Comparison of ENCODE assay signal across 12 cellular contexts in genomic region chr9:3848445-3849114, GRCh38.
DNase-seq lines count a peak whose midpoint lies in the region; ATAC-seq, FAIRE-seq and TF ChIP-seq lines count a peak whose summit lies in the region.
"Had no signal": no experiment of that assay in that cellular context is flagged by ENCODE, and none has a peak within 500 bp of the region (broad histone marks: within the 10 kb centered on the region; RNA-seq: fewer than 3 reads in every experiment).

No MANE protein-coding gene starts in this region.

- H3K4me1 ChIP-seq in OCI-LY1 (ENCODE audit: insufficient read depth, low read length, severe bottlenecking) = no peaks in the 10 kb centered on the region
- H3K4me1 ChIP-seq: transverse colon had no signal

- no peaks in the 10 kb centered on the region for H3F3A ChIP-seq in OCI-LY1 (ENCODE audit: insufficient read depth, low read length)

- FAIRE-seq in H54 (lab: Jason Lieb, UNC) = peak; percentile 97

- TF ChIP-seq POLR2A in H54 (IDR thresholded peaks at IDR 0.05; ENCODE audit: low read depth, low read length) = no peak

- CTCF ChIA-PET in activated CD4-positive, alpha-beta T cell treated with anti-CD3 and anti-CD28 coated beads, Interleukin-2, amount 10 ng/mL, durations not matched to agents 7 days and 5 days (lab: Charles Lee) = interaction anchor here (0.6 kb wide), 1 partner anchor 134 kb away, joined by 4 read pairs; no protein-coding TSS in a partner anchor

- H3K4me3 Mint-ChIP-seq in osteocyte (ENCODE audit: unreplicated experiment) = no peak overlapping the region
- no peak overlapping the region for H3K4me3 Mint-ChIP-seq in activated CD4-positive, alpha-beta T cell treated with anti-CD3 and anti-CD28 coated beads, Interleukin-2, amount 10 ng/mL, durations not matched to agents 7 days and 5 days

- no peak overlapping the region for H3K9ac ChIP-seq in OCI-LY1 (ENCODE audit: low read length)

- H3K27ac Mint-ChIP-seq in osteocyte (ENCODE audit: unreplicated experiment) = no peak overlapping the region
- H3K27ac Mint-ChIP-seq in activated CD4-positive, alpha-beta T cell treated with anti-CD3 and anti-CD28 coated beads, Interleukin-2, amount 10 ng/mL, durations not matched to agents 7 days and 5 days = no peak overlapping the region

- H3K9me3 ChIP-seq in OCI-LY1 (ENCODE audit: low read length) = no peaks in the 10 kb centered on the region
- H3K9me3 ChIP-seq: transverse colon had no signal

- no peaks in the 10 kb centered on the region for H3K9me3 Mint-ChIP-seq in osteocyte (ENCODE audit: unreplicated experiment)
- no peaks in the 10 kb centered on the region for H3K9me3 Mint-ChIP-seq in activated CD4-positive, alpha-beta T cell treated with anti-CD3 and anti-CD28 coated beads, Interleukin-2, amount 10 ng/mL, durations not matched to agents 7 days and 5 days

- H3K27me3 Mint-ChIP-seq in osteocyte (ENCODE audit: unreplicated experiment) = no peaks in the 10 kb centered on the region
- peaks cover 2% of the 10 kb centered on the region for H3K27me3 Mint-ChIP-seq in activated CD4-positive, alpha-beta T cell treated with anti-CD3 and anti-CD28 coated beads, Interleukin-2, amount 10 ng/mL, durations not matched to agents 7 days and 5 days

- H3K27ac ChIP-seq in OCI-LY1 (ENCODE audit: low read depth, low read length, poor library complexity, severe bottlenecking) (no peak overlapping the region), epithelial cell of prostate (peak overlapping the region; percentile 46)
- H3K27ac ChIP-seq: HL-60, transverse colon had no signal

- no peaks in the 10 kb centered on the region for H3K27me3 ChIP-seq in OCI-LY1 (ENCODE audit: insufficient read depth, low read length)
- H3K27me3 ChIP-seq: transverse colon had no signal

- peaks cover 19% of the 10 kb centered on the region for H3K36me3 Mint-ChIP-seq in osteocyte (ENCODE audit: unreplicated experiment)
- H3K36me3 Mint-ChIP-seq in activated CD4-positive, alpha-beta T cell treated with anti-CD3 and anti-CD28 coated beads, Interleukin-2, amount 10 ng/mL, durations not matched to agents 7 days and 5 days (ENCODE audit: low read depth) = no peaks in the 10 kb centered on the region

- H3K4me3 ChIP-seq in OCI-LY1 (ENCODE audit: low read depth, low read length, poor library complexity, severe bottlenecking) = no peak overlapping the region
- H3K4me3 ChIP-seq: transverse colon had no signal

- H2AFZ ChIP-seq in OCI-LY1 (ENCODE audit: low read length) = no peak overlapping the region

- no peaks in the 10 kb centered on the region for H3K79me2 ChIP-seq in OCI-LY1 (ENCODE audit: insufficient read depth, low read length)

- DNase-seq in H54 (ENCODE audit: insufficient read length, low spot score) = no peak
- DNase-seq in epithelial cell of prostate (ENCODE audit: low read depth, low spot score) = no peak
- DNase-seq in osteocyte (ENCODE audit: extremely low spot score, unreplicated experiment) = no peak
- DNase-seq in activated CD4-positive, alpha-beta T cell treated with anti-CD3 and anti-CD28 coated beads, Interleukin-2, amount 10 ng/mL, durations not matched to agents 7 days and 5 days = no peak
- no peak for DNase-seq in EL
- DNase-seq: erythroblast, NCI-H510A, transverse colon had no signal

- H4K20me1 ChIP-seq in OCI-LY1 (ENCODE audit: insufficient read depth, low read length) = no peaks in the 10 kb centered on the region

- H3K9me2 ChIP-seq in OCI-LY1 (ENCODE audit: low read depth, low read length) = no peaks in the 10 kb centered on the region

- H3K4me2 ChIP-seq in OCI-LY1 (ENCODE audit: low read length) = no peak overlapping the region

- peak; percentile 25; the same call in 1 of the 2 replicates for TF ChIP-seq CTCF in OCI-LY1 (IDR thresholded peaks at IDR 0.05; ENCODE audit: low read length)
- peak; percentile 11 for TF ChIP-seq CTCF in osteocyte (IDR thresholded peaks at IDR 0.05)

- POLR2A ChIA-PET in activated CD4-positive, alpha-beta T cell treated with anti-CD3 and anti-CD28 coated beads, Interleukin-2, amount 10 ng/mL, durations not matched to agents 7 days and 5 days (lab: Charles Lee) = no interaction called here

- no peak for ATAC-seq in GM19023 (IDR thresholded peaks at IDR 0.05; ENCODE audit: unreplicated experiment)
- ATAC-seq in HG03460 (IDR thresholded peaks at IDR 0.05; ENCODE audit: unreplicated experiment) = no peak

- H3K4me1 Mint-ChIP-seq in osteocyte (ENCODE audit: unreplicated experiment) = no peaks in the 10 kb centered on the region
- H3K4me1 Mint-ChIP-seq in activated CD4-positive, alpha-beta T cell treated with anti-CD3 and anti-CD28 coated beads, Interleukin-2, amount 10 ng/mL, durations not matched to agents 7 days and 5 days = no peaks in the 10 kb centered on the region

- H3K36me3 ChIP-seq in OCI-LY1 (ENCODE audit: insufficient read depth, low read length) = no peaks in the 10 kb centered on the region
- H3K36me3 ChIP-seq: transverse colon had no signal
